2 cellular contexts compared by ENCODE assay signal in genomic region chr9:120912958-120913672, GRCh38.
TF ChIP-seq lines count a peak whose summit lies in the region.

No MANE protein-coding gene starts in this region.

TF ChIP-seq in PFSK-1, 5 proteins besides CTCF, POLR2A, EP300 and RAD21 (continued from another document):
- TF ChIP-seq POLR2AphosphoS5 (IDR thresholded peaks at IDR 0.05; ENCODE audit: low read depth, low read length), result no peak
- TF ChIP-seq, protein P1, sequence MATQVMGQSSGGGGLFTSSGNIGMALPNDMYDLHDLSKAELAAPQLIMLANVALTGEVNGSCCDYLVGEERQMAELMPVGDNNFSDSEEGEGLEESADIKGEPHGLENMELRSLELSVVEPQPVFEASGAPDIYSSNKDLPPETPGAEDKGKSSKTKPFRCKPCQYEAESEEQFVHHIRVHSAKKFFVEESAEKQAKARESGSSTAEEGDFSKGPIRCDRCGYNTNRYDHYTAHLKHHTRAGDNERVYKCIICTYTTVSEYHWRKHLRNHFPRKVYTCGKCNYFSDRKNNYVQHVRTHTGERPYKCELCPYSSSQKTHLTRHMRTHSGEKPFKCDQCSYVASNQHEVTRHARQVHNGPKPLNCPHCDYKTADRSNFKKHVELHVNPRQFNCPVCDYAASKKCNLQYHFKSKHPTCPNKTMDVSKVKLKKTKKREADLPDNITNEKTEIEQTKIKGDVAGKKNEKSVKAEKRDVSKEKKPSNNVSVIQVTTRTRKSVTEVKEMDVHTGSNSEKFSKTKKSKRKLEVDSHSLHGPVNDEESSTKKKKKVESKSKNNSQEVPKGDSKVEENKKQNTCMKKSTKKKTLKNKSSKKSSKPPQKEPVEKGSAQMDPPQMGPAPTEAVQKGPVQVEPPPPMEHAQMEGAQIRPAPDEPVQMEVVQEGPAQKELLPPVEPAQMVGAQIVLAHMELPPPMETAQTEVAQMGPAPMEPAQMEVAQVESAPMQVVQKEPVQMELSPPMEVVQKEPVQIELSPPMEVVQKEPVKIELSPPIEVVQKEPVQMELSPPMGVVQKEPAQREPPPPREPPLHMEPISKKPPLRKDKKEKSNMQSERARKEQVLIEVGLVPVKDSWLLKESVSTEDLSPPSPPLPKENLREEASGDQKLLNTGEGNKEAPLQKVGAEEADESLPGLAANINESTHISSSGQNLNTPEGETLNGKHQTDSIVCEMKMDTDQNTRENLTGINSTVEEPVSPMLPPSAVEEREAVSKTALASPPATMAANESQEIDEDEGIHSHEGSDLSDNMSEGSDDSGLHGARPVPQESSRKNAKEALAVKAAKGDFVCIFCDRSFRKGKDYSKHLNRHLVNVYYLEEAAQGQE (IDR thresholded peaks at IDR 0.05; ENCODE audit: insufficient read depth in 1 of 2, low read depth in 2 of 2, low read length in 2 of 2), result no peak
- TF ChIP-seq FOXP2 (optimal IDR thresholded peaks at IDR 0.05; ENCODE audit: borderline replicate concordance, extremely low read depth, extremely low read length, insufficient read depth), result peak; percentile 12

TF ChIP-seq in GM12878, 131 proteins besides CTCF, POLR2A, EP300 and RAD21 (continued from another document):
- TF ChIP-seq PML (IDR thresholded peaks at IDR 0.05; ENCODE audit: low read length) (peak; percentile 11; the same call in 1 of the 2 replicates), TCF7 (IDR thresholded peaks at IDR 0.05; ENCODE audit: borderline replicate concordance) (no peak)
